Comparison of ENCODE assay signal across 12 cellular contexts in genomic region chr3:143157957-143158548, GRCh38. TPM values are rescaled to one million over a fixed set of nuclear protein-coding genes. Genes with fewer than 3 reads are reported as not detected.
A peak's percentile ranks its signal among the peaks of the same experiment; 100 is the strongest.
DNase-seq lines count a peak whose midpoint lies in the region; ATAC-seq and TF ChIP-seq lines count a peak whose summit lies in the region.
"Had no signal": no experiment of that assay in that cellular context is flagged by ENCODE, and none has a peak within 500 bp of the region (broad histone marks: within the 10 kb centered on the region; RNA-seq: fewer than 3 reads in every experiment).

No MANE protein-coding gene starts in this region.

- H3K4me1 Mint-ChIP-seq in stimulated activated naive CD8-positive, alpha-beta T cell treated with anti-CD3 and anti-CD28 coated beads, Interleukin-15, amount 100 ng/mL, for 72 hours, result peaks cover 44% of the 10 kb centered on the region

- no peaks in the 10 kb centered on the region for H3K27me3 Mint-ChIP-seq in stimulated activated naive CD8-positive, alpha-beta T cell treated with anti-CD3 and anti-CD28 coated beads, Interleukin-15, amount 100 ng/mL, for 72 hours
- H3K27me3 Mint-ChIP-seq: activated naive CD8-positive, alpha-beta T cell had no signal

- no peak for DNase-seq in activated naive CD4-positive, alpha-beta T cell treated with anti-CD3 and anti-CD28 coated beads, Interleukin-2, amount 50 U/mL, for 72 hours (ENCODE audit: low spot score in 2 of 2)
- no peak for DNase-seq in activated naive CD4-positive, alpha-beta T cell treated with anti-CD3 and anti-CD28 coated beads, Interleukin-2, amount 50 U/mL, for 16 hours
- DNase-seq in stimulated activated naive CD8-positive, alpha-beta T cell treated with anti-CD3 and anti-CD28 coated beads, Interleukin-15, amount 100 ng/mL, for 72 hours, result peak in 1 of 2 donors; percentile 32
- no peak for DNase-seq in stimulated activated CD4-positive, alpha-beta T cell treated with anti-CD3 and anti-CD28 coated beads, Interleukin-12 subunit alpha, Interleukin-12 subunit beta, amount 100 ng/mL, for 4 hours
- DNase-seq in RKO (ENCODE audit: low spot score) (no peak), KBM-7 (no peak)
- DNase-seq: BE2C, mucosa of descending colon, NCI-H1436 treated with DMSO at 0.1 percent for 48 hours had no signal

- no peaks in the 10 kb centered on the region for H3K36me3 Mint-ChIP-seq in activated naive CD4-positive, alpha-beta T cell treated with anti-CD3 and anti-CD28 coated beads, Interleukin-2, amount 50 U/mL, for 72 hours
- H3K36me3 Mint-ChIP-seq: activated naive CD8-positive, alpha-beta T cell had no signal

- H3K4me3 Mint-ChIP-seq in stimulated activated naive CD8-positive, alpha-beta T cell treated with anti-CD3 and anti-CD28 coated beads, Interleukin-15, amount 100 ng/mL, for 72 hours, result peak overlapping the region; percentile 9 to 15
- H3K4me3 Mint-ChIP-seq: activated naive CD8-positive, alpha-beta T cell had no signal

- peak overlapping the region in 1 of 2 donors; percentile 79 for H3K27ac Mint-ChIP-seq in activated naive CD4-positive, alpha-beta T cell treated with anti-CD3 and anti-CD28 coated beads, Interleukin-2, amount 50 U/mL, for 72 hours
- H3K27ac Mint-ChIP-seq in stimulated activated naive CD8-positive, alpha-beta T cell treated with anti-CD3 and anti-CD28 coated beads, Interleukin-15, amount 100 ng/mL, for 72 hours, result peak overlapping the region in 1 of 2 donors; percentile 44
- H3K27ac Mint-ChIP-seq: activated naive CD8-positive, alpha-beta T cell had no signal

- in situ Hi-C loops in KBM-7 (cut with MboI; ENCODE audit: low pct_unique_long_range_greater_than_20kb, low sequenced_read_pairs), result no loop called here

- TF ChIP-seq RAD21 in Ishikawa (IDR thresholded peaks at IDR 0.05; ENCODE audit: low read depth), result peak; percentile 18; the same call in 1 of the 2 replicates

- ATAC-seq in activated naive CD4-positive, alpha-beta T cell treated with anti-CD3 and anti-CD28 coated beads, Interleukin-2, amount 50 U/mL, for 72 hours, result peak; percentile 86 to 95
- peak; percentile 40 for ATAC-seq in HG02678 (IDR thresholded peaks at IDR 0.05; ENCODE audit: unreplicated experiment)
- ATAC-seq in stimulated activated naive CD8-positive, alpha-beta T cell treated with anti-CD3 and anti-CD28 coated beads, Interleukin-15, amount 100 ng/mL, for 72 hours, result peak; percentile 94

- peaks cover 0 to 3% of the 10 kb centered on the region in 2 donors for H3K9me3 Mint-ChIP-seq in activated naive CD4-positive, alpha-beta T cell treated with anti-CD3 and anti-CD28 coated beads, Interleukin-2, amount 50 U/mL, for 72 hours
- H3K9me3 Mint-ChIP-seq in stimulated activated naive CD8-positive, alpha-beta T cell treated with anti-CD3 and anti-CD28 coated beads, Interleukin-15, amount 100 ng/mL, for 72 hours, result peaks cover 0 to 6% of the 10 kb centered on the region in 2 donors

- TF ChIP-seq EP300 in Ishikawa (IDR thresholded peaks at IDR 0.05; ENCODE audit: borderline replicate concordance), result peak; percentile 83

TF ChIP-seq in Ishikawa, 13 proteins besides CTCF, POLR2A, EP300 and RAD21:
- TF ChIP-seq MAX (IDR thresholded peaks at IDR 0.05), result no peak
- TF ChIP-seq FOXM1 (IDR thresholded peaks at IDR 0.05; ENCODE audit: borderline replicate concordance, low read depth), result no peak
- TF ChIP-seq CREB1 (IDR thresholded peaks at IDR 0.05; ENCODE audit: low read depth), result peak; percentile 43; the same call in 1 of the 2 replicates
- peak; percentile 84 for TF ChIP-seq NFIC (IDR thresholded peaks at IDR 0.05)
- TF ChIP-seq TCF12 (IDR thresholded peaks at IDR 0.05; ENCODE audit: low read depth), result peak; percentile 83
- no peak for TF ChIP-seq YY1 (IDR thresholded peaks at IDR 0.05; ENCODE audit: low read depth)
- peak; percentile 13; the same call in 1 of the 2 replicates for TF ChIP-seq REST (IDR thresholded peaks at IDR 0.05; ENCODE audit: low read depth)
- TF ChIP-seq TAF1 (IDR thresholded peaks at IDR 0.05; ENCODE audit: low read depth), result no peak
- no peak for TF ChIP-seq EGR1 (IDR thresholded peaks at IDR 0.05)
- TF ChIP-seq USF1 (IDR thresholded peaks at IDR 0.05), result 0 out of 2 replicates have a peak, but pooled peaks have one; percentile 10
- no peak for TF ChIP-seq ZBTB7A (IDR thresholded peaks at IDR 0.05; ENCODE audit: low read depth)
- TF ChIP-seq TEAD4 (IDR thresholded peaks at IDR 0.05), result peak; percentile 79
- peak; percentile 30; the same call in 1 of the 2 replicates for TF ChIP-seq CEBPB (IDR thresholded peaks at IDR 0.05)

RNA-seq across cellular contexts. Expression of gene CHST2, which starts 38.5 kb away (rescaled TPM):
- total RNA-seq in activated naive CD4-positive, alpha-beta T cell treated with anti-CD3 and anti-CD28 coated beads, Interleukin-2, amount 50 U/mL, for 72 hours, result 1 to 10 TPM; 1.9 to 8.0 TPM

Comparison
In these comparisons a context has a peak if more than half of its experiments do, and no peak if none do; other contexts are left out.
1. ATAC-seq: peak in every context shown above with its lines; median percentile 94 in stimulated activated naive CD8-positive, alpha-beta T cell treated with anti-CD3 and anti-CD28 coated beads, Interleukin-15, amount 100 ng/mL, for 72 hours; 90 in activated naive CD4-positive, alpha-beta T cell treated with anti-CD3 and anti-CD28 coated beads, Interleukin-2, amount 50 U/mL, for 72 hours; 40 in HG02678.